In genomic region chr20:45840700-45841198, GRCh38 we compare ENCODE assay signal across 18 cellular contexts. TPM values are rescaled to one million over a fixed set of nuclear protein-coding genes. Genes with fewer than 3 reads are reported as not detected.
DNase-seq lines count a peak whose midpoint lies in the region; ATAC-seq and TF ChIP-seq lines count a peak whose summit lies in the region.
"Had no signal": no experiment of that assay in that cellular context is flagged by ENCODE, and none has a peak within 500 bp of the region (broad histone marks: within the 10 kb centered on the region; RNA-seq: fewer than 3 reads in every experiment).

No MANE protein-coding gene starts in this region.

- no peaks in the 10 kb centered on the region for H3K9me3 Mint-ChIP-seq in GM23338

- H3K27ac ChIP-seq in GM23338 (ENCODE audit: low read depth) = no peak overlapping the region
- H3K27ac ChIP-seq: A549, parathyroid adenoma had no signal

- H3K27ac Mint-ChIP-seq in GM23338 = no peak overlapping the region

- DNase-seq in GM23338 (ENCODE audit: low spot score) (no peak), left lobe of liver (ENCODE audit: low spot score) (no peak), germinal center (ENCODE audit: low spot score) (no peak), NCI-H2029 (lab: John Stamatoyannopoulos, UW) (no peak)
- DNase-seq: activated CD8-positive, alpha-beta memory T cell treated with anti-CD3 and anti-CD28 coated beads for 24 hours; cerebellar nuclear complex; DMS79; left ventricle myocardium superior; MG63; NCI-H1694; NCI-H446; SHP77; stimulated activated CD4-positive, alpha-beta T cell treated with anti-CD3 and anti-CD28 coated beads, Interleukin-12 subunit alpha, Interleukin-12 subunit beta, amount 100 ng/mL, for 4 hours; stimulated activated naive CD8-positive, alpha-beta T cell treated with anti-CD3 and anti-CD28 coated beads, Interleukin-15, Interleukin-2, amounts not matched to agents 100 U/mL and 50 U/mL, for 24 hours had no signal

- H3K4me1 ChIP-seq in GM23338 (ENCODE audit: insufficient read depth) = no peaks in the 10 kb centered on the region; the same call in 1 of the 2 replicates
- H3K4me1 ChIP-seq: A549 had no signal

- H3K4me2 ChIP-seq in GM23338 = no peak overlapping the region
- H3K4me2 ChIP-seq: A549 had no signal

- H2AFZ ChIP-seq in GM23338 = no peak overlapping the region
- H2AFZ ChIP-seq: parathyroid adenoma had no signal

- peaks cover 10% of the 10 kb centered on the region; the same call in 1 of the 2 replicates for H3K36me3 ChIP-seq in GM23338 (ENCODE audit: insufficient read depth)

- no peaks in the 10 kb centered on the region for H3K9me2 ChIP-seq in GM23338 (ENCODE audit: insufficient read depth)

- no peak overlapping the region for H3K4me3 ChIP-seq in GM23338
- H3K4me3 ChIP-seq: A549, MG63 had no signal

- no peaks in the 10 kb centered on the region for H3K79me2 ChIP-seq in GM23338 (replicated peaks; ENCODE audit: insufficient read depth)
- H3K79me2 ChIP-seq: parathyroid adenoma had no signal

- peak in 1 of 2 experiments; percentile 45; a peak in 2 of 4 replicates for TF ChIP-seq CTCF in GM23338 (conservative IDR thresholded peaks at IDR 0.05; ENCODE audit: low read depth in 2 of 2)

- no peak overlapping the region for H3K4me3 Mint-ChIP-seq in GM23338
- H3K4me3 Mint-ChIP-seq: CD14-positive monocyte had no signal

- peaks cover 7% of the 10 kb centered on the region for H3K27me3 Mint-ChIP-seq in GM23338 (ENCODE audit: insufficient read depth, low read depth, poor library complexity)

- H4K20me1 ChIP-seq in GM23338 (replicated peaks; ENCODE audit: insufficient read depth) = peaks cover 7% of the 10 kb centered on the region

- H3K27me3 ChIP-seq in GM23338 (ENCODE audit: insufficient read depth) = no peaks in the 10 kb centered on the region
- H3K27me3 ChIP-seq: MG63 had no signal

- peaks cover 12% of the 10 kb centered on the region; the same call in 1 of the 2 replicates for H3F3A ChIP-seq in GM23338 (replicated peaks; ENCODE audit: low read depth)

- H3K36me3 Mint-ChIP-seq in GM23338 (ENCODE audit: low read depth) = peaks cover 33% of the 10 kb centered on the region

- H3K4me1 Mint-ChIP-seq in GM23338 = no peaks in the 10 kb centered on the region; the same call in 2 of the 3 replicates

- ATAC-seq in GM23338 = peak; percentile 49
- ATAC-seq in left lobe of liver = peak; percentile 11
- ATAC-seq: A549; stimulated activated naive CD8-positive, alpha-beta T cell treated with anti-CD3 and anti-CD28 coated beads, Interleukin-15, Interleukin-2, amounts not matched to agents 100 U/mL and 50 U/mL, for 24 hours had no signal

TF ChIP-seq in GM23338, 12 proteins besides CTCF, POLR2A, EP300 and RAD21:
- TF ChIP-seq JUNB (IDR thresholded peaks at IDR 0.05; ENCODE audit: unreplicated experiment) (no peak), ETS1 (IDR thresholded peaks at IDR 0.05) (no peak), REST (IDR thresholded peaks at IDR 0.05; ENCODE audit: unreplicated experiment) (no peak)

RNA-seq across cellular contexts. Expression of gene SNX21, which starts 7.2 kb away (rescaled TPM):
- 26.7 and 31.5 TPM in 2 replicates for total RNA-seq in GM23338 (2014; rRNA removed; shearing (Covaris generic))
- 13.3 and 15.5 TPM in 2 replicates for polyA plus RNA-seq in GM23338 (2016; fragmentation: Nextera tagmentation; extraction: Ambion mirVana)
- 7.9 TPM for total RNA-seq in left lobe of liver

RNA-seq across cellular contexts. Expression of gene TNNC2, which starts 13.6 kb away (rescaled TPM):
- total RNA-seq in GM23338 (2014; rRNA removed; shearing (Covaris generic)) = 0.59 TPM in 1 of 2 replicates, not detected in the other
- polyA plus RNA-seq in GM23338 (2016; fragmentation: Nextera tagmentation; extraction: Ambion mirVana) = 32.5 and 33.3 TPM in 2 replicates
- not detected for total RNA-seq in left lobe of liver
- total RNA-seq: left ventricle myocardium superior; T-helper 1 cell treated with Interleukin-12 subunit alpha and Interleukin-12 subunit beta and Interleukin-4 antibody, amounts not matched to agents 30 ng/mL and 1 ng/mL, for 36 hours had no signal

RNA-seq across cellular contexts. Expression of gene ACOT8, which starts 16.4 kb away (rescaled TPM):
- total RNA-seq in GM23338 (2014; rRNA removed; shearing (Covaris generic)) = 55.6 and 75.2 TPM in 2 replicates
- 42.0 and 43.1 TPM in 2 replicates for polyA plus RNA-seq in GM23338 (2016; fragmentation: Nextera tagmentation; extraction: Ambion mirVana)
- total RNA-seq in left lobe of liver = 17.5 TPM

RNA-seq across cellular contexts. Expression of gene ZSWIM3, which starts 16.7 kb away (rescaled TPM):
- total RNA-seq in GM23338 (2014; rRNA removed; shearing (Covaris generic)) = 7.5 and 8.2 TPM in 2 replicates
- 2.0 and 3.0 TPM in 2 replicates for polyA plus RNA-seq in GM23338 (2016; fragmentation: Nextera tagmentation; extraction: Ambion mirVana)
- 1.6 TPM for total RNA-seq in left lobe of liver

RNA-seq across cellular contexts. Expression of gene UBE2C, which starts 28.3 kb away (rescaled TPM):
- total RNA-seq in GM23338 (2014; rRNA removed; shearing (Covaris generic)) = 198 and 247 TPM in 2 replicates
- polyA plus RNA-seq in GM23338 (2016; fragmentation: Nextera tagmentation; extraction: Ambion mirVana) = 698 and 742 TPM in 2 replicates
- total RNA-seq in left lobe of liver = 0.96 TPM
